ENCODE assay signal across 1 cellular context in the genomic region with DNA sequence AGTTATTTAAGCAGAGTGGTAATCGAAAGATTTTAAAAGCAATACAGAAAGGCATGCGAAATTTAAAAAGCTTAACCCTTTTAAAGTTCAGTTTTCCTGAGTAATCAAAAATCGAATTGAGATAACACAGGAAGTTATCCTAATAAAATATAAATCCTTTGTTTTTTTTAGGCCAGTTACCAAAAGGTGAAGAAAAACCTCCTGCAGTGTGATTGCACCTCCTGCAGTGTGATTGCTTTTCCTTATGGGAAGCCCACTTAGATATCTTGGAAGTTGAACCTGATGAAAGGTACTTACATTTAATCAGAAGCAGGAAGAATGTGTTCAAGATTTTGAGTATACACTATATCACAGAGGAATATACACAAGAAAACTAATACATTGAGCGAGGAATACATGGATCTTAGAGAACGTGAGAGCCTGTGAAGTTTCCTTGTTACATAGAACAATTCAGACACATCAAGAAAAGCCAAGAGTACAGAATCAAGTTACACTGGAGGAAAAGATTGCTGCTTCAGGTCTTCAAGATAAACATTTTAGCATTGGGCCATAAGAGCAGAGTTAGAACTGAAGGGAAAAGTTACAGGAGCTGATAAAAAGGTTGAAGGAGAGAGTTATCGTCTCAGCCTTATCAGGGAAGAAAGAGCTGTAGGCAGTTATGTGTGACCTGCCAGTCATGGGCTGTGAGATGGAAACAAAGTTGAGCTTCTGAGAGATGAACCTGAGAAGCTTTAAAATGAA.
A peak's percentile ranks its signal among the peaks of the same experiment; 100 is the strongest.
TF ChIP-seq lines count a peak whose summit lies in the region.

No MANE protein-coding gene starts in this region.

TF ChIP-seq in K562, 482 proteins besides CTCF, POLR2A, EP300 and RAD21 (continued from another document):
- TF ChIP-seq, protein P1, sequence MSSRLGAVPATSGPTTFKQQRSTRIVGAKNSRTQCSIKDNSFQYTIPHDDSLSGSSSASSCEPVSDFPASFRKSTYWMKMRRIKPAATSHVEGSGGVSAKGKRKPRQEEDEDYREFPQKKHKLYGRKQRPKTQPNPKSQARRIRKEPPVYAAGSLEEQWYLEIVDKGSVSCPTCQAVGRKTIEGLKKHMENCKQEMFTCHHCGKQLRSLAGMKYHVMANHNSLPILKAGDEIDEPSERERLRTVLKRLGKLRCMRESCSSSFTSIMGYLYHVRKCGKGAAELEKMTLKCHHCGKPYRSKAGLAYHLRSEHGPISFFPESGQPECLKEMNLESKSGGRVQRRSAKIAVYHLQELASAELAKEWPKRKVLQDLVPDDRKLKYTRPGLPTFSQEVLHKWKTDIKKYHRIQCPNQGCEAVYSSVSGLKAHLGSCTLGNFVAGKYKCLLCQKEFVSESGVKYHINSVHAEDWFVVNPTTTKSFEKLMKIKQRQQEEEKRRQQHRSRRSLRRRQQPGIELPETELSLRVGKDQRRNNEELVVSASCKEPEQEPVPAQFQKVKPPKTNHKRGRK (tag; IDR thresholded peaks at IDR 0.05): 0 out of 2 replicates have a peak, but pooled peaks have one; percentile 11
- TF ChIP-seq KLF16 (IDR thresholded peaks at IDR 0.05) (peak; percentile 79), ATF7 (IDR thresholded peaks at IDR 0.05) (0 out of 2 replicates have a peak, but pooled peaks have one; percentile 18), SMAD4 (CRISPR knock-in tag; conservative IDR thresholded peaks at IDR 0.05) (0 out of 2 replicates have a peak, but pooled peaks have one; percentile 22), NBN (IDR thresholded peaks at IDR 0.05; ENCODE audit: low read depth) (peak; percentile 88), FOXM1 (IDR thresholded peaks at IDR 0.05; ENCODE audit: low read depth) (peak; percentile 60; the same call in 1 of the 2 replicates), FOXM1 (CRISPR knock-in tag; IDR thresholded peaks at IDR 0.05; ENCODE audit: low read depth) (no peak), BCL6 (CRISPR knock-in tag; IDR thresholded peaks at IDR 0.05) (no peak), TCF3 (CRISPR knock-in tag; IDR thresholded peaks at IDR 0.05) (peak; percentile 70), POLR2G (IDR thresholded peaks at IDR 0.05; ENCODE audit: low read depth, low read length) (no peak), SMARCA4 (IDR thresholded peaks at IDR 0.05) (peak; percentile 90), ARHGAP35 (IDR thresholded peaks at IDR 0.05; ENCODE audit: partially characterized antibody) (no peak), SOX6 (IDR thresholded peaks at IDR 0.05) (peak; percentile 61; the same call in 1 of the 2 replicates), TAL1 (IDR thresholded peaks at IDR 0.05) (peak; percentile 78), SMARCE1 (IDR thresholded peaks at IDR 0.05) (peak; percentile 82), TEAD1 (CRISPR knock-in tag; IDR thresholded peaks at IDR 0.05) (peak in 1 of 2 experiments; percentile 13; a peak in 1 of 4 replicates), TRIM24 (IDR thresholded peaks at IDR 0.05) (peak in 1 of 2 experiments; percentile 54; a peak in 1 of 4 replicates), CBFA2T2 (conservative IDR thresholded peaks at IDR 0.05) (peak; percentile 86), NFE2 (IDR thresholded peaks at IDR 0.05; ENCODE audit: low read depth) (peak; percentile 66), BRCA1 (IDR thresholded peaks at IDR 0.05) (no peak), BRCA1 (CRISPR knock-in tag; IDR thresholded peaks at IDR 0.05) (no peak), MEIS2 (IDR thresholded peaks at IDR 0.05; ENCODE audit: partially characterized antibody) (peak; percentile 84), RCOR1 (IDR thresholded peaks at IDR 0.05; ENCODE audit: borderline replicate concordance in 1 of 2, low read depth in 2 of 2, low read length in 2 of 2) (peak in 1 of 2 experiments; percentile 95; a peak in 2 of 4 replicates), ELF4 (CRISPR knock-in tag; IDR thresholded peaks at IDR 0.05) (no peak), ZEB2 (IDR thresholded peaks at IDR 0.05) (peak; percentile 51; the same call in 1 of the 2 replicates), ZFX (CRISPR knock-in tag; IDR thresholded peaks at IDR 0.05) (no peak), TFAM (CRISPR knock-in tag; conservative IDR thresholded peaks at IDR 0.05) (no peak), LEF1 (IDR thresholded peaks at IDR 0.05) (peak; percentile 63; the same call in 1 of the 2 replicates), DPF2 (IDR thresholded peaks at IDR 0.05) (peak; percentile 90), EHMT2 (IDR thresholded peaks at IDR 0.05) (peak; percentile 67; the same call in 1 of the 2 replicates)
- TF ChIP-seq, protein P2, sequence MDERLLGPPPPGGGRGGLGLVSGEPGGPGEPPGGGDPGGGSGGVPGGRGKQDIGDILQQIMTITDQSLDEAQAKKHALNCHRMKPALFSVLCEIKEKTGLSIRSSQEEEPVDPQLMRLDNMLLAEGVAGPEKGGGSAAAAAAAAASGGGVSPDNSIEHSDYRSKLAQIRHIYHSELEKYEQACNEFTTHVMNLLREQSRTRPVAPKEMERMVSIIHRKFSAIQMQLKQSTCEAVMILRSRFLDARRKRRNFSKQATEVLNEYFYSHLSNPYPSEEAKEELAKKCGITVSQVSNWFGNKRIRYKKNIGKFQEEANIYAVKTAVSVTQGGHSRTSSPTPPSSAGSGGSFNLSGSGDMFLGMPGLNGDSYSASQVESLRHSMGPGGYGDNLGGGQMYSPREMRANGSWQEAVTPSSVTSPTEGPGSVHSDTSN (CRISPR knock-in tag; IDR thresholded peaks at IDR 0.05; ENCODE audit: low read depth): no peak
- TF ChIP-seq, protein P2 (tag; conservative IDR thresholded peaks at IDR 0.05; ENCODE audit: low read depth): peak; percentile 83
- TF ChIP-seq, protein P3, sequence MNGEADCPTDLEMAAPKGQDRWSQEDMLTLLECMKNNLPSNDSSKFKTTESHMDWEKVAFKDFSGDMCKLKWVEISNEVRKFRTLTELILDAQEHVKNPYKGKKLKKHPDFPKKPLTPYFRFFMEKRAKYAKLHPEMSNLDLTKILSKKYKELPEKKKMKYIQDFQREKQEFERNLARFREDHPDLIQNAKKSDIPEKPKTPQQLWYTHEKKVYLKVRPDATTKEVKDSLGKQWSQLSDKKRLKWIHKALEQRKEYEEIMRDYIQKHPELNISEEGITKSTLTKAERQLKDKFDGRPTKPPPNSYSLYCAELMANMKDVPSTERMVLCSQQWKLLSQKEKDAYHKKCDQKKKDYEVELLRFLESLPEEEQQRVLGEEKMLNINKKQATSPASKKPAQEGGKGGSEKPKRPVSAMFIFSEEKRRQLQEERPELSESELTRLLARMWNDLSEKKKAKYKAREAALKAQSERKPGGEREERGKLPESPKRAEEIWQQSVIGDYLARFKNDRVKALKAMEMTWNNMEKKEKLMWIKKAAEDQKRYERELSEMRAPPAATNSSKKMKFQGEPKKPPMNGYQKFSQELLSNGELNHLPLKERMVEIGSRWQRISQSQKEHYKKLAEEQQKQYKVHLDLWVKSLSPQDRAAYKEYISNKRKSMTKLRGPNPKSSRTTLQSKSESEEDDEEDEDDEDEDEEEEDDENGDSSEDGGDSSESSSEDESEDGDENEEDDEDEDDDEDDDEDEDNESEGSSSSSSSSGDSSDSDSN (IDR thresholded peaks at IDR 0.05; ENCODE audit: borderline replicate concordance in 1 of 2, low read depth in 2 of 2, low read length in 2 of 2): 0 out of 4 replicates have a peak, but pooled peaks of 1 of the 2 experiments have one; percentile 32
TF ChIP-seq in K562: peak in this region for 51.
